ENCODE assay signal across 8 cellular contexts in genomic region chr14:77376771-77377501, GRCh38. TPM values are rescaled to one million over a fixed set of nuclear protein-coding genes. Genes with fewer than 3 reads are reported as not detected.
A peak's percentile ranks its signal among the peaks of the same experiment; 100 is the strongest.
DNase-seq lines count a peak whose midpoint lies in the region; TF ChIP-seq lines count a peak whose summit lies in the region.

TSS of gene SAMD15 (plus strand) at chr14:77377379. CDS start at chr14:77377419, 40 bp downstream.
TSS of gene TMED8 (minus strand) at chr14:77377094. CDS start at chr14:77377053, 41 bp downstream.

- H3K4me3 Mint-ChIP-seq in activated naive CD8-positive, alpha-beta T cell = peak within 1 kb of the TSS; percentile 93

- H3K9ac ChIP-seq in SK-N-SH (peak within 1 kb of the TSS; percentile 87), parathyroid adenoma (peak within 1 kb of the TSS; percentile 51)

- H3F3A ChIP-seq in SK-N-SH (replicated peaks; ENCODE audit: insufficient read depth) = no peaks in the 10 kb centered on the region

- peaks cover 36% of the 10 kb centered on the region for H3K4me1 Mint-ChIP-seq in activated naive CD8-positive, alpha-beta T cell (ENCODE audit: low read depth)

- H3K9me3 ChIP-seq in SK-N-SH = no peaks in the 10 kb centered on the region
- H3K9me3 ChIP-seq in cardiac muscle cell (ENCODE audit: low read depth) = no peaks in the 10 kb centered on the region
- no peaks in the 10 kb centered on the region for H3K9me3 ChIP-seq in parathyroid adenoma (ENCODE audit: control insufficient read depth, low read length)
- no peaks in the 10 kb centered on the region for H3K9me3 ChIP-seq in tibial nerve

- H3K27me3 Mint-ChIP-seq in activated naive CD8-positive, alpha-beta T cell = no peaks in the 10 kb centered on the region

- peak within 1 kb of the TSS; percentile 90 for H3K27ac Mint-ChIP-seq in activated naive CD8-positive, alpha-beta T cell

- H3K9me3 Mint-ChIP-seq in activated naive CD8-positive, alpha-beta T cell (ENCODE audit: low read depth) = no peaks in the 10 kb centered on the region

- peaks cover 4 to 11% of the 10 kb centered on the region in 2 experiments; a peak in 3 of 4 replicates for H3K4me1 ChIP-seq in SK-N-SH (ENCODE audit: control insufficient read depth in 1 of 2, insufficient read depth in 2 of 2, low read depth in 1 of 2, low read length in 1 of 2)
- H3K4me1 ChIP-seq in cardiac muscle cell (ENCODE audit: low read depth) = peaks cover 16% of the 10 kb centered on the region
- peaks cover 4% of the 10 kb centered on the region for H3K4me1 ChIP-seq in parathyroid adenoma
- H3K4me1 ChIP-seq in tibial nerve = peaks cover 0 to 26% (median 0%) of the 10 kb centered on the region in 4 donors

- POLR2A ChIA-PET in SK-N-SH (lab: Yijun Ruan, JAX) = interaction anchor here (0.6 to 2.2 kb wide), 8 partner anchors 20 to 332 kb away, joined by 3 to 10 read pairs (median 3); partner anchors contain the start of genes AHSA1, GSTZ1, POMT2 and VIPAS39

- CTCF ChIA-PET in SK-N-SH (lab: Yijun Ruan, JAX) = interaction anchor here (0.7 to 1.3 kb wide), 5 partner anchors 10 to 225 kb away, joined by 3 to 5 read pairs (median 3); no protein-coding TSS in a partner anchor

- peak in 1 of 2 donors; percentile 43 for TF ChIP-seq POLR2A in tibial nerve (IDR thresholded peaks at IDR 0.05)

- H3K4me3 ChIP-seq in HFF-Myc (replicated peaks; ENCODE audit: low read depth, low read length) = peak within 1 kb of the TSS; percentile 60
- H3K4me3 ChIP-seq in SK-N-SH (ENCODE audit: low read depth in 2 of 2, low read length in 1 of 2) = peak within 1 kb of the TSS; percentile 95 to 98
- peak within 1 kb of the TSS; percentile 98 for H3K4me3 ChIP-seq in cardiac muscle cell
- H3K4me3 ChIP-seq in parathyroid adenoma (ENCODE audit: low read depth, low read length) = peak within 1 kb of the TSS; percentile 96
- H3K4me3 ChIP-seq in tibial nerve = peak within 1 kb of the TSS; percentile 58 to 89 (median 80)

- H3K27ac ChIP-seq in SK-N-SH (ENCODE audit: low read depth in 2 of 2, low read length in 1 of 2) (peak within 1 kb of the TSS; percentile 97 to 99), cardiac muscle cell (peak within 1 kb of the TSS; percentile 86), parathyroid adenoma (peak within 1 kb of the TSS; percentile 86), tibial nerve (peak within 1 kb of the TSS; percentile 21 to 87 (median 82))

- WGBS in SK-N-SH (ENCODE audit: low lambda C conversion rate) = under 1% methylated on average over 46 of the region's 69 CpGs
- 0 to 1% methylated on average over 31 to 46 of the region's 69 CpGs for WGBS in tibial nerve, 2 donors

- TF ChIP-seq RAD21 in SK-N-SH (IDR thresholded peaks at IDR 0.05; ENCODE audit: low read length) = no peak

- no peak for TF ChIP-seq EP300 in SK-N-SH (IDR thresholded peaks at IDR 0.05; ENCODE audit: borderline replicate concordance in 1 of 2, low read depth in 1 of 2, low read length in 1 of 2)
- TF ChIP-seq EP300 in tibial nerve (IDR thresholded peaks at IDR 0.05) = no peak

- DNase-seq in GM10266 (ENCODE audit: extremely low spot score) = peak; percentile 93
- DNase-seq in HFF-Myc (ENCODE audit: extremely low read depth, low read depth) = peak; percentile 57
- peak; percentile 78 for DNase-seq in MV-4-11 (lab: John Stamatoyannopoulos, UW)
- DNase-seq in SK-N-SH = peak; percentile 95
- DNase-seq in cardiac muscle cell (ENCODE audit: low read depth in 1 of 2, low spot score in 1 of 2) = peak; percentile 87 to 92
- peak; percentile 51 to 52 for DNase-seq in tibial nerve (ENCODE audit: low spot score in 2 of 2)

- H3K27me3 ChIP-seq in SK-N-SH (ENCODE audit: insufficient read depth) (no peaks in the 10 kb centered on the region), cardiac muscle cell (no peaks in the 10 kb centered on the region), parathyroid adenoma (ENCODE audit: control insufficient read depth, insufficient read depth, low read length) (no peaks in the 10 kb centered on the region), tibial nerve (no peaks in the 10 kb centered on the region)

- TF ChIP-seq CTCF in GM10266 (IDR thresholded peaks at IDR 0.05; ENCODE audit: control insufficient read depth, insufficient read depth, low read depth, missing control alignments) = peak; percentile 31
- no peak for TF ChIP-seq CTCF in HFF-Myc (IDR thresholded peaks at IDR 0.05; ENCODE audit: low read depth, low read length, missing control alignments)
- TF ChIP-seq CTCF in SK-N-SH (IDR thresholded peaks at IDR 0.05) = peak; percentile 43
- peak; percentile 25 for TF ChIP-seq CTCF in cardiac muscle cell (IDR thresholded peaks at IDR 0.05; ENCODE audit: low read depth, low read length)
- TF ChIP-seq CTCF in parathyroid adenoma (IDR thresholded peaks at IDR 0.05) = peak; percentile 49
- TF ChIP-seq CTCF in tibial nerve (IDR thresholded peaks at IDR 0.05) = peak in 4 of 5 experiments; percentile 17 to 50 (median 45)

- H2AFZ ChIP-seq in SK-N-SH (ENCODE audit: low read depth) (peak within 1 kb of the TSS; percentile 96), parathyroid adenoma (peak within 1 kb of the TSS; percentile 83)

- no peaks in the 10 kb centered on the region for H3K9me2 ChIP-seq in SK-N-SH

- H3K36me3 ChIP-seq in SK-N-SH (replicated peaks in 1 of 2; ENCODE audit: control insufficient read depth in 1 of 2, insufficient read depth in 2 of 2, low read length in 1 of 2) (no peaks in the 10 kb centered on the region), cardiac muscle cell (no peaks in the 10 kb centered on the region), parathyroid adenoma (ENCODE audit: control insufficient read depth, insufficient read depth, low read length) (no peaks in the 10 kb centered on the region), tibial nerve (no peaks in the 10 kb centered on the region)

- H3K79me2 ChIP-seq in SK-N-SH (ENCODE audit: insufficient read depth) (peaks cover 34% of the 10 kb centered on the region; the same call in 1 of the 2 replicates), parathyroid adenoma (peaks cover 22% of the 10 kb centered on the region)

- H3K36me3 Mint-ChIP-seq in activated naive CD8-positive, alpha-beta T cell = peaks cover 7% of the 10 kb centered on the region

- peak within 1 kb of the TSS; percentile 90 for H3K4me2 ChIP-seq in SK-N-SH
- peak within 1 kb of the TSS; percentile 89 for H3K4me2 ChIP-seq in parathyroid adenoma (ENCODE audit: low read length)

- H4K20me1 ChIP-seq in SK-N-SH (ENCODE audit: insufficient read depth) = no peaks in the 10 kb centered on the region

TF ChIP-seq in SK-N-SH, 30 proteins besides CTCF, POLR2A, EP300 and RAD21 (continues in another document):
- TF ChIP-seq FOXJ3 (CRISPR knock-in tag; IDR thresholded peaks at IDR 0.05) (no peak), GATA2 (CRISPR knock-in tag; IDR thresholded peaks at IDR 0.05) (0 out of 2 replicates have a peak, but pooled peaks have one; percentile 16), USF2 (IDR thresholded peaks at IDR 0.05; ENCODE audit: borderline replicate concordance, low read depth, low read length) (no peak), MAX (IDR thresholded peaks at IDR 0.05; ENCODE audit: low read depth) (peak; percentile 30; the same call in 1 of the 2 replicates), TEAD4 (IDR thresholded peaks at IDR 0.05; ENCODE audit: borderline replicate concordance, insufficient read depth) (no peak), JUND (IDR thresholded peaks at IDR 0.05) (no peak), IRF3 (IDR thresholded peaks at IDR 0.05; ENCODE audit: low read depth, low read length) (no peak), ZBTB33 (IDR thresholded peaks at IDR 0.05; ENCODE audit: borderline replicate concordance, low read depth) (no peak)

RNA-seq across cellular contexts. Expression of gene SAMD15, which starts in this region (rescaled TPM):
- polyA plus RNA-seq in SK-N-SH (2012; rRNA removed) (1.7 and 3.0 TPM in 2 replicates), cardiac muscle cell (0.45 and 2.1 TPM in 2 replicates)
- polyA plus RNA-seq in SK-N-SH (2012; cell fraction: cytosol; rRNA removed) = 2.4 and 3.1 TPM in 2 replicates
- 1.9 and 2.1 TPM in 2 replicates for polyA plus RNA-seq in SK-N-SH (2012; cell fraction: nucleus; rRNA removed)
- total RNA-seq in cardiac muscle cell (2.2 and 3.6 TPM in 2 replicates), tibial nerve (1 to 10 TPM in 3 of 4 donors, not detected in 1; 1.1 to 3.1 (median 1.5) TPM)

RNA-seq across cellular contexts. Expression of gene TMED8, which starts in this region (rescaled TPM):
- 2.3 and 3.2 TPM in 2 replicates for polyA plus RNA-seq in SK-N-SH (2012; rRNA removed)
- polyA plus RNA-seq in SK-N-SH (2012; cell fraction: cytosol; rRNA removed) = 3.1 TPM in 2 replicates
- polyA plus RNA-seq in SK-N-SH (2012; cell fraction: nucleus; rRNA removed) = 2.6 and 4.0 TPM in 2 replicates
- total RNA-seq in cardiac muscle cell = 6.6 and 8.9 TPM in 2 replicates
- polyA plus RNA-seq in cardiac muscle cell = 3.4 and 6.2 TPM in 2 replicates
- 10 to 100 TPM; 11.7 to 14.0 (median 12.4) TPM for total RNA-seq in tibial nerve

Comparison
In these comparisons a context has a peak if more than half of its experiments do, and no peak if none do; other contexts are left out.
1. Peak in every context shown above with its lines: DNase-seq, H3K4me3 ChIP-seq and H3K27ac ChIP-seq.